In genomic region chr3:25831578-25831977, GRCh38 we compare ENCODE assay signal across 9 cellular contexts. TPM values are rescaled to one million over a fixed set of nuclear protein-coding genes. Genes with fewer than 3 reads are reported as not detected.
DNase-seq lines count a peak whose midpoint lies in the region; ATAC-seq, FAIRE-seq and TF ChIP-seq lines count a peak whose summit lies in the region.
"Had no signal": no experiment of that assay in that cellular context is flagged by ENCODE, and none has a peak within 500 bp of the region (broad histone marks: within the 10 kb centered on the region; RNA-seq: fewer than 3 reads in every experiment).

No MANE protein-coding gene starts in this region.

- no peaks in the 10 kb centered on the region for H3K36me3 ChIP-seq in OCI-LY3 (replicated peaks; ENCODE audit: low read depth, low read length)

- no peak overlapping the region for H3K4me3 ChIP-seq in OCI-LY3 (ENCODE audit: low read length)
- H3K4me3 ChIP-seq in fibroblast of pulmonary artery (replicated peaks; ENCODE audit: low read depth, low read length), result no peak overlapping the region

- no peaks in the 10 kb centered on the region for H3K4me1 Mint-ChIP-seq in natural killer cell treated with Interleukin-12 subunit alpha and Interleukin-12 subunit beta and Interleukin-15 and Interleukin-18, amount 100 ng/mL, for 72 hours (ENCODE audit: low read depth in 2 of 2)

- H3K27ac Mint-ChIP-seq in natural killer cell treated with Interleukin-12 subunit alpha and Interleukin-12 subunit beta and Interleukin-15 and Interleukin-18, amount 100 ng/mL, for 72 hours, result no peak overlapping the region

- H3K27me3 ChIP-seq in OCI-LY3 (ENCODE audit: low read depth, low read length), result no peaks in the 10 kb centered on the region

- H3K4me2 ChIP-seq in OCI-LY3 (ENCODE audit: low read length), result peak overlapping the region; percentile 52

- DNase-seq in ACHN (peak; percentile 49), fibroblast of pulmonary artery (ENCODE audit: low read depth) (peak; percentile 59), posterior vena cava (ENCODE audit: low spot score) (no peak), NCI-H128 (lab: John Stamatoyannopoulos, UW; ENCODE audit: unreplicated experiment) (no peak), frontal cortex (ENCODE audit: low spot score in 2 of 2) (no peak)
- DNase-seq in natural killer cell treated with Interleukin-12 subunit alpha and Interleukin-12 subunit beta and Interleukin-15 and Interleukin-18, amount 100 ng/mL, for 72 hours (ENCODE audit: low spot score), result no peak
- DNase-seq: NCI-H1048 had no signal

- peaks cover 37% of the 10 kb centered on the region for H3K4me1 ChIP-seq in OCI-LY3 (ENCODE audit: low read length)

- in situ Hi-C loops in ACHN (cut with HindIII; ENCODE audit: low pct_ligation_motif_present, low pct_unique_long_range_greater_than_20kb, low sequenced_read_pairs), result no loop called here

- no peaks in the 10 kb centered on the region for H4K20me1 ChIP-seq in OCI-LY3 (ENCODE audit: insufficient read depth, low read length)

- H3K4me3 Mint-ChIP-seq in natural killer cell treated with Interleukin-12 subunit alpha and Interleukin-12 subunit beta and Interleukin-15 and Interleukin-18, amount 100 ng/mL, for 72 hours, result no peak overlapping the region

- no peak overlapping the region for H2AFZ ChIP-seq in OCI-LY3 (ENCODE audit: low read depth, low read length)

- no peak for FAIRE-seq in frontal cortex (lab: Jason Lieb, UNC)

- H3K9ac ChIP-seq in OCI-LY3 (ENCODE audit: low read length), result no peak overlapping the region

- intact Hi-C loops in posterior vena cava (cut with DNase I), result no loop called here

- no peaks in the 10 kb centered on the region for H3K36me3 Mint-ChIP-seq in natural killer cell treated with Interleukin-12 subunit alpha and Interleukin-12 subunit beta and Interleukin-15 and Interleukin-18, amount 100 ng/mL, for 72 hours

- H3K79me2 ChIP-seq in OCI-LY3 (ENCODE audit: low read length), result no peaks in the 10 kb centered on the region

- no peaks in the 10 kb centered on the region for H3K9me3 ChIP-seq in OCI-LY3 (ENCODE audit: insufficient read depth, low read length)

- peak; percentile 39 for ATAC-seq in GM19043 (IDR thresholded peaks at IDR 0.05; ENCODE audit: low read depth, unreplicated experiment)
- ATAC-seq in natural killer cell treated with Interleukin-12 subunit alpha and Interleukin-12 subunit beta and Interleukin-15 and Interleukin-18, amount 100 ng/mL, for 72 hours, result no peak

- TF ChIP-seq CTCF in OCI-LY3 (IDR thresholded peaks at IDR 0.05; ENCODE audit: low read depth, low read length) (peak; percentile 63), fibroblast of pulmonary artery (IDR thresholded peaks at IDR 0.05; ENCODE audit: low read length, missing control alignments) (peak; percentile 44)

- no peaks in the 10 kb centered on the region for H3K9me3 Mint-ChIP-seq in natural killer cell treated with Interleukin-12 subunit alpha and Interleukin-12 subunit beta and Interleukin-15 and Interleukin-18, amount 100 ng/mL, for 72 hours

- H3K27ac ChIP-seq in OCI-LY3 (ENCODE audit: low read length), result no peak overlapping the region

- peaks cover 10 to 19% of the 10 kb centered on the region in 2 donors for H3K27me3 Mint-ChIP-seq in natural killer cell treated with Interleukin-12 subunit alpha and Interleukin-12 subunit beta and Interleukin-15 and Interleukin-18, amount 100 ng/mL, for 72 hours

RNA-seq across cellular contexts. Expression of gene OXSM, which starts 41.7 kb away (rescaled TPM):
- total RNA-seq in posterior vena cava, result 1 to 10 TPM; 5.7 to 6.8 TPM
- total RNA-seq in frontal cortex, result 10.6 TPM
- 10 to 100 TPM; 13.1 to 16.2 TPM for total RNA-seq in natural killer cell treated with Interleukin-12 subunit alpha and Interleukin-12 subunit beta and Interleukin-15 and Interleukin-18, amount 100 ng/mL, for 72 hours

RNA-seq across cellular contexts. Expression of gene NGLY1, which starts 48.3 kb away (rescaled TPM):
- 10 to 100 TPM; 22.6 to 28.9 TPM for total RNA-seq in posterior vena cava
- 32.6 TPM for total RNA-seq in frontal cortex
- 10 to 100 TPM; 71.3 to 76.7 TPM for total RNA-seq in natural killer cell treated with Interleukin-12 subunit alpha and Interleukin-12 subunit beta and Interleukin-15 and Interleukin-18, amount 100 ng/mL, for 72 hours

Comparison
In these comparisons a context has a peak if more than half of its experiments do, and no peak if none do; other contexts are left out.
1. DNase-seq: peak in ACHN (single experiment) and fibroblast of pulmonary artery (single experiment); none in posterior vena cava (single experiment), NCI-H128 (single experiment), frontal cortex (0 of 2) and natural killer cell treated with Interleukin-12 subunit alpha and Interleukin-12 subunit beta and Interleukin-15 and Interleukin-18, amount 100 ng/mL, for 72 hours (single experiment).